ENCODE assay signal across 30 cellular contexts in the genomic region with DNA sequence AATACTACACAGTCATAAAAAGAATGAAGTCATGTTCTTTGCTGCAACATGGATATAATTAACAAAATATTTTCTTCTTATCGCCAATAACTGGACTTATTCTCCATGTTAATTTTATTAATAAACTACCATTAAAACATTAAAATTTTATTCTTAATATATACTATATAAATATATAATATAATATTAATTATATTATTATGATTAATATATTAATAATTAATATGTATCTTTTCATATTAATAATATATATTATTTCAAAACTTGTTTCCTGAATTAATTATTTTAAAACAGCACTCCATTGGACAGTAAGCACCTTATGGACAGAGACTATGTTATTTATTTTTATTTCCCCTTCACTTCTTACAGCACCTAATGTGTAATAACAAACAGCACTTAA.
"Had no signal": no experiment of that assay in that cellular context is flagged by ENCODE, and none has a peak within 500 bp of the region (broad histone marks: within the 10 kb centered on the region; RNA-seq: fewer than 3 reads in every experiment).

No MANE protein-coding gene starts in this region.

- H3K9me3 Mint-ChIP-seq: activated CD4-positive, alpha-beta memory T cell treated with anti-CD3 and anti-CD28 coated beads, Interleukin-2, amount 10 ng/mL, durations not matched to agents 7 days and 5 days; activated CD4-positive, alpha-beta T cell treated with anti-CD3 and anti-CD28 coated beads, Interleukin-2, amount 10 ng/mL, durations not matched to agents 7 days and 5 days; activated T-cell treated with anti-CD3 and anti-CD28 coated beads, Interleukin-2, amount 50 U/mL, for 4 hours; activated T-helper 17 cell treated with anti-CD3 and anti-CD28 coated beads, Interleukin-2, amount 50 U/mL, for 72 hours; dendritic cell treated with granulocyte-macrophage colony-stimulating factor and Interleukin-4, amounts not matched to agents 40 ng/mL and 50 ng/mL, for 4 days; endodermal cell; T-helper 2 cell treated with Interferon-gamma antibody and Interleukin-4, amounts not matched to agents 5 μg/mL and 100 μg/mL, for 36 hours had no signal

- H3K27me3 ChIP-seq: body of pancreas, dorsolateral prefrontal cortex, esophagus muscularis mucosa, foreskin keratinocyte, gastroesophageal sphincter, heart right ventricle had no signal

- ATAC-seq: activated T-cell treated with anti-CD3 and anti-CD28 coated beads, Interleukin-2, amount 50 U/mL, for 4 hours; activated T-helper 17 cell treated with anti-CD3 and anti-CD28 coated beads, Interleukin-2, amount 50 U/mL, for 72 hours; body of pancreas; foreskin keratinocyte; gastroesophageal sphincter; heart right ventricle; T-helper 17 cell had no signal

- H3K27ac Mint-ChIP-seq: activated CD4-positive, alpha-beta memory T cell treated with anti-CD3 and anti-CD28 coated beads, Interleukin-2, amount 10 ng/mL, durations not matched to agents 7 days and 5 days; activated CD4-positive, alpha-beta T cell treated with anti-CD3 and anti-CD28 coated beads, Interleukin-2, amount 10 ng/mL, durations not matched to agents 7 days and 5 days; activated naive CD8-positive, alpha-beta T cell; activated T-helper 17 cell treated with anti-CD3 and anti-CD28 coated beads, Interleukin-2, amount 50 U/mL, for 72 hours; dendritic cell treated with granulocyte-macrophage colony-stimulating factor and Interleukin-4, amounts not matched to agents 40 ng/mL and 50 ng/mL, for 4 days; endodermal cell; T-helper 17 cell; T-helper 2 cell treated with Interferon-gamma antibody and Interleukin-4, amounts not matched to agents 5 μg/mL and 100 μg/mL, for 36 hours had no signal

- H3K36me3 ChIP-seq: esophagus muscularis mucosa, gastroesophageal sphincter, heart right ventricle had no signal

- H3K4me1 ChIP-seq: body of pancreas, esophagus muscularis mucosa, gastroesophageal sphincter, heart right ventricle had no signal

- H3K36me3 Mint-ChIP-seq: activated naive CD8-positive, alpha-beta T cell had no signal

- H3K4me3 Mint-ChIP-seq: activated CD4-positive, alpha-beta memory T cell treated with anti-CD3 and anti-CD28 coated beads, Interleukin-2, amount 10 ng/mL, durations not matched to agents 7 days and 5 days; activated CD4-positive, alpha-beta T cell treated with anti-CD3 and anti-CD28 coated beads, Interleukin-2, amount 10 ng/mL, durations not matched to agents 7 days and 5 days; activated naive CD8-positive, alpha-beta T cell; activated T-cell treated with anti-CD3 and anti-CD28 coated beads, Interleukin-2, amount 50 U/mL, for 4 hours; activated T-helper 17 cell treated with anti-CD3 and anti-CD28 coated beads, Interleukin-2, amount 50 U/mL, for 72 hours; dendritic cell treated with granulocyte-macrophage colony-stimulating factor and Interleukin-4, amounts not matched to agents 40 ng/mL and 50 ng/mL, for 4 days; endodermal cell; T-helper 17 cell; T-helper 2 cell treated with Interferon-gamma antibody and Interleukin-4, amounts not matched to agents 5 μg/mL and 100 μg/mL, for 36 hours had no signal

- H3K27me3 Mint-ChIP-seq: dendritic cell treated with granulocyte-macrophage colony-stimulating factor and Interleukin-4, amounts not matched to agents 40 ng/mL and 50 ng/mL, for 4 days had no signal

- H3K4me1 Mint-ChIP-seq: activated CD4-positive, alpha-beta memory T cell treated with anti-CD3 and anti-CD28 coated beads, Interleukin-2, amount 10 ng/mL, durations not matched to agents 7 days and 5 days; activated CD4-positive, alpha-beta T cell treated with anti-CD3 and anti-CD28 coated beads, Interleukin-2, amount 10 ng/mL, durations not matched to agents 7 days and 5 days; activated T-helper 17 cell treated with anti-CD3 and anti-CD28 coated beads, Interleukin-2, amount 50 U/mL, for 72 hours; endodermal cell; T-helper 17 cell had no signal

- H3K27ac ChIP-seq: body of pancreas, coronary artery, dorsolateral prefrontal cortex, esophagus muscularis mucosa, foreskin keratinocyte, gastroesophageal sphincter, heart right ventricle had no signal

- H3K4me3 ChIP-seq: body of pancreas, coronary artery, dorsolateral prefrontal cortex, esophagus muscularis mucosa, gastroesophageal sphincter, heart right ventricle had no signal

- DNase-seq: activated CD4-positive, alpha-beta memory T cell treated with anti-CD3 and anti-CD28 coated beads, Interleukin-2, amount 10 ng/mL, durations not matched to agents 7 days and 5 days; activated CD4-positive, alpha-beta T cell treated with anti-CD3 and anti-CD28 coated beads for 1 hour; activated CD4-positive, alpha-beta T cell treated with anti-CD3 and anti-CD28 coated beads for 4 hours; activated CD4-positive, alpha-beta T cell treated with anti-CD3 and anti-CD28 coated beads, Interleukin-2, amount 10 ng/mL, durations not matched to agents 7 days and 5 days; activated CD4-positive, alpha-beta T cell treated with anti-CD3 and anti-CD28 coated beads, Interleukin-2, amount 50 U/mL, for 4 hours; activated effector memory CD4-positive, alpha-beta T cell treated with Interleukin-2 at 50 U/mL for 16 hours; activated gamma-delta T cell treated with Interleukin-2 at 50 U/mL for 16 hours; activated naive CD4-positive, alpha-beta T cell treated with anti-CD3 and anti-CD28 coated beads, Interleukin-2, amount 50 U/mL, for 16 hours; activated naive CD4-positive, alpha-beta T cell treated with Interleukin-2 at 50 U/mL for 16 hours; activated T-cell treated with anti-CD3 and anti-CD28 coated beads, Interleukin-2, amount 50 U/mL, for 4 hours; amniotic stem cell; anterior cingulate cortex; body of pancreas; caudate nucleus; dorsolateral prefrontal cortex; effector memory CD4-positive, alpha-beta T cell; endodermal cell; erythroblast; foreskin keratinocyte; heart right ventricle; T-helper 1 cell; T-helper 17 cell; T1000 had no signal

- H3K9me3 ChIP-seq: body of pancreas, esophagus muscularis mucosa, gastroesophageal sphincter, heart right ventricle had no signal
